ENCODE assay signal across 20 cellular contexts in the genomic region with DNA sequence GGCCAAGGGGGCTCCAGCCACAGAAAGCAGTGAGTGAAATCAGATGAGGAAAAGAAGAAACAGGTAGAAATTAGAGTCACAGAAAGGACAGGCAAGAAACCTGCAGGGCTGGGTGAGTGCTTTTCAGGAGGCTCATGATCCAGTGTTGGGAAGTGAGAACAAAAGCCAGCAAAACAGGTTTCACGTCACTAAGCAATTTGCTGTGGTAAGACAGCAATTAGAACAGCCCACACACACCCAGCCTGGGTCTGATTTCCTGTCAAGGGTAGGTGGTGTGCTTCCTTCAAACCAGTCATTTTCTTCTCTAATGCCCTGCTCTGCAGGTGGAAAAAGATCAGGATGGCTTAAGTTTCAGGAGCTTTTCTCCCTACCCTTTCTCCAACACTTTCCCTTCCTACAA. TPM values are rescaled to one million over a fixed set of nuclear protein-coding genes. Genes with fewer than 3 reads are reported as not detected.
A peak's percentile ranks its signal among the peaks of the same experiment; 100 is the strongest.
DNase-seq lines count a peak whose midpoint lies in the region; ATAC-seq, FAIRE-seq and TF ChIP-seq lines count a peak whose summit lies in the region.
"Had no signal": no experiment of that assay in that cellular context is flagged by ENCODE, and none has a peak within 500 bp of the region (broad histone marks: within the 10 kb centered on the region; RNA-seq: fewer than 3 reads in every experiment).

No MANE protein-coding gene starts in this region.

- H3K9ac ChIP-seq in HepG2 (ENCODE audit: insufficient read depth, low read depth, low read length) = no peak overlapping the region

- H3K27me3 ChIP-seq in HepG2 (ENCODE audit: control insufficient read depth in 1 of 2, insufficient read depth in 2 of 2, low read length in 2 of 2) = no peaks in the 10 kb centered on the region
- H3K27me3 ChIP-seq in right lobe of liver = no peaks in the 10 kb centered on the region
- H3K27me3 ChIP-seq: left lung had no signal

- H3K4me2 ChIP-seq in HepG2 (ENCODE audit: low read depth, low read length) = no peak overlapping the region

- H3K4me1 ChIP-seq in HepG2 (ENCODE audit: insufficient read depth, low read length) = no peaks in the 10 kb centered on the region
- no peaks in the 10 kb centered on the region for H3K4me1 ChIP-seq in right lobe of liver
- H3K4me1 ChIP-seq: Caco-2, left lung had no signal

- TF ChIP-seq EP300 in HepG2 (IDR thresholded peaks at IDR 0.05; ENCODE audit: low read depth in 2 of 2, low read length in 2 of 2) (no peak), HepG2 (CRISPR knock-in tag; IDR thresholded peaks at IDR 0.05; ENCODE audit: borderline replicate concordance) (no peak)

- H3K79me2 ChIP-seq in HepG2 (ENCODE audit: insufficient read depth, low read length) = no peaks in the 10 kb centered on the region

- H3K27ac ChIP-seq in HepG2 (ENCODE audit: extremely low read length, insufficient read depth, low read length) (no peak overlapping the region), right lobe of liver (no peak overlapping the region)
- H3K27ac ChIP-seq: left lung had no signal

- no peak for ATAC-seq in HepG2
- ATAC-seq in right lobe of liver = no peak
- no peak for ATAC-seq in HG03354 (IDR thresholded peaks at IDR 0.05; ENCODE audit: poor library complexity, severe bottlenecking, unreplicated experiment)
- ATAC-seq: activated CD4-positive, CD25-positive, alpha-beta regulatory T cell treated with anti-CD3 and anti-CD28 coated beads, Interleukin-2, amount 50 U/mL, for 24 hours; left lung; sciatic nerve had no signal

- WGBS in HepG2 (ENCODE audit: low lambda C conversion rate) = 36% methylated on average over 1 of the region's 1 CpG
- 55% methylated on average over 1 of the region's 1 CpG for WGBS in right lobe of liver (ENCODE audit: insufficient coverage, low coverage, low lambda C conversion rate, missing lambda C conversion rate)

- no peaks in the 10 kb centered on the region for H3K36me3 Mint-ChIP-seq in osteocyte (ENCODE audit: unreplicated experiment)

- no peak for FAIRE-seq in HepG2 (lab: Jason Lieb, UNC)
- FAIRE-seq: GM12891 had no signal

- H3K4me1 Mint-ChIP-seq in osteocyte (ENCODE audit: unreplicated experiment) = no peaks in the 10 kb centered on the region
- H3K4me1 Mint-ChIP-seq: central memory CD8-positive, alpha-beta T cell had no signal

- no peaks in the 10 kb centered on the region for H4K20me1 ChIP-seq in HepG2 (ENCODE audit: insufficient read depth, low read length)

- DNase-seq in HepG2 (ENCODE audit: low spot score) (no peak), right lobe of liver (no peak), NCI-H748 (lab: John Stamatoyannopoulos, UW; ENCODE audit: unreplicated experiment) (peak; percentile 67), head of caudate nucleus (peak; percentile 11 to 90 (median 61)), A172 (ENCODE audit: low spot score) (no peak), osteocyte (ENCODE audit: extremely low spot score, unreplicated experiment) (no peak)
- no peak for DNase-seq in stimulated activated CD4-positive, alpha-beta T cell treated with anti-CD3 and anti-CD28 coated beads, Interleukin-2, amount 100 ng/mL, for 24 hours
- DNase-seq: activated effector memory CD4-positive, alpha-beta T cell treated with anti-CD3 and anti-CD28 coated beads, Interleukin-2, amount 50 U/mL, for 16 hours; amygdala; Caco-2; effector memory CD4-positive, alpha-beta T cell; GDM1; left lung; MM.1S; SHP77 treated with DMSO at 0.1 percent for 48 hours had no signal

- no peak overlapping the region for H3K4me3 Mint-ChIP-seq in osteocyte (ENCODE audit: unreplicated experiment)
- H3K4me3 Mint-ChIP-seq: central memory CD8-positive, alpha-beta T cell had no signal

- TF ChIP-seq RAD21 in HepG2 (CRISPR knock-in tag; IDR thresholded peaks at IDR 0.05) = no peak

- intact Hi-C loops in HepG2 (cut with micrococcal nuclease; ENCODE audit: unreplicated experiment) (no loop called here), right lobe of liver (cut with DNase I) (no loop called here), head of caudate nucleus (cut with DNase I) (no loop called here)

- peaks cover 3% of the 10 kb centered on the region for H3K27me3 Mint-ChIP-seq in osteocyte (ENCODE audit: unreplicated experiment)

- in situ Hi-C loops in HepG2 (cut with HindIII; ENCODE audit: extremely low pct_ligation_motif_present, low pct_unique_long_range_greater_than_20kb) = no loop called here

- TF ChIP-seq CTCF in HepG2 (CRISPR knock-in tag; IDR thresholded peaks at IDR 0.05) = no peak
- TF ChIP-seq CTCF in right lobe of liver (IDR thresholded peaks at IDR 0.05) = no peak
- TF ChIP-seq CTCF in osteocyte (IDR thresholded peaks at IDR 0.05) = no peak

- TF ChIP-seq POLR2A in HepG2 (IDR thresholded peaks at IDR 0.05; ENCODE audit: insufficient read depth in 1 of 2, low read depth in 2 of 2, low read length in 2 of 2) (no peak), right lobe of liver (IDR thresholded peaks at IDR 0.05) (no peak)

- H3K36me3 ChIP-seq in HepG2 (replicated peaks in 1 of 2; ENCODE audit: control insufficient read depth in 1 of 2, insufficient read depth in 2 of 2, low read length in 2 of 2) = no peaks in the 10 kb centered on the region
- no peaks in the 10 kb centered on the region for H3K36me3 ChIP-seq in right lobe of liver
- H3K36me3 ChIP-seq: left lung had no signal

- no TSS peak for BruUV-seq in HepG2 (replicated peaks; lab: Mats Ljungman, UMichigan)

- POLR2A ChIA-PET in HepG2 (lab: Yijun Ruan, JAX) = no interaction called here

- H3K4me3 ChIP-seq in HepG2 (replicated peaks in 1 of 3; ENCODE audit: insufficient read depth in 1 of 3, low read depth in 2 of 3, low read length in 3 of 3) (no peak overlapping the region), right lobe of liver (no peak overlapping the region)
- H3K4me3 ChIP-seq: left lung had no signal

- no peak overlapping the region for H3K27ac Mint-ChIP-seq in osteocyte (ENCODE audit: unreplicated experiment)

- CTCF ChIA-PET in HepG2 (lab: Yijun Ruan, JAX; ENCODE audit: low intra/inter-chr PET ratio, low total read pairs) = no interaction called here

- H3K9me3 ChIP-seq in HepG2 (ENCODE audit: low read length) (no peaks in the 10 kb centered on the region), right lobe of liver (no peaks in the 10 kb centered on the region)
- H3K9me3 ChIP-seq: Caco-2, left lung had no signal

- H2AFZ ChIP-seq in HepG2 (ENCODE audit: low read length) = no peak overlapping the region

- H3K9me3 Mint-ChIP-seq in osteocyte (ENCODE audit: unreplicated experiment) = no peaks in the 10 kb centered on the region
- H3K9me3 Mint-ChIP-seq: central memory CD8-positive, alpha-beta T cell had no signal

RNA-seq across cellular contexts. Expression of gene XDH, which starts 52.9 kb away (rescaled TPM):
- not detected in 2 replicates for total RNA-seq in HepG2 (2016; rRNA removed; fragmentation: Illumina TruSeq; extraction: Trizol)
- not detected in 2 replicates for total RNA-seq in HepG2 (2016; cell fraction: cytosol; rRNA removed; fragmentation: Illumina TruSeq; extraction: Trizol; ENCODE audit: low read depth)
- not detected in 2 replicates for total RNA-seq in HepG2 (2016; cell fraction: insoluble cytoplasmic fraction; rRNA removed; fragmentation: Illumina TruSeq; extraction: Trizol)
- total RNA-seq in HepG2 (2016; cell fraction: membrane; rRNA removed; fragmentation: Illumina TruSeq; extraction: Trizol) = not detected in 2 replicates
- total RNA-seq in HepG2 (2016; cell fraction: nucleus; rRNA removed; fragmentation: Illumina TruSeq; extraction: Trizol) = not detected in 2 replicates
- not detected in 2 replicates for polyA plus RNA-seq in HepG2 (2011; rRNA removed)
- polyA plus RNA-seq in HepG2 (2011; cell fraction: cytosol; rRNA removed) = not detected in 2 replicates
- not detected in 2 replicates for polyA plus RNA-seq in HepG2 (2011; cell fraction: nucleus; rRNA removed)
- not detected in 2 replicates for polyA plus RNA-seq in HepG2 (2012)
- not detected in 2 replicates for polyA plus RNA-seq in HepG2 (2016; cell fraction: cytosol; fragmentation: Illumina TruSeq; extraction: Trizol; ENCODE audit: low read depth)
- not detected in 2 replicates for polyA plus RNA-seq in HepG2 (2016; cell fraction: insoluble cytoplasmic fraction; fragmentation: Illumina TruSeq; extraction: Trizol; ENCODE audit: low read depth)
- polyA plus RNA-seq in HepG2 (2016; cell fraction: membrane; fragmentation: Illumina TruSeq; extraction: Trizol; ENCODE audit: low read depth) = not detected in 2 replicates
- polyA plus RNA-seq in HepG2 (2016; cell fraction: nucleus; fragmentation: Illumina TruSeq; extraction: Trizol; ENCODE audit: insufficient read depth, low read depth) = not detected in 2 replicates
- 0.19 TPM in 1 of 2 replicates, not detected in the other for polyA minus RNA-seq in HepG2 (2011; rRNA and poly(A)+ RNA removed; ENCODE audit: low replicate concordance)
- polyA minus RNA-seq in HepG2 (2011; cell fraction: cytosol; rRNA and poly(A)+ RNA removed) = not detected in 2 replicates
- not detected in 2 replicates for polyA minus RNA-seq in HepG2 (2011; cell fraction: nucleus; rRNA and poly(A)+ RNA removed)
- total RNA-seq in right lobe of liver = 10 to 100 TPM; 26.7 to 62.0 (median 37.8) TPM
- total RNA-seq in A172 (2014; rRNA removed; shearing (Covaris generic)) = 0.19 and 0.34 TPM in 2 replicates
- total RNA-seq in osteocyte = 0.78 and 0.99 TPM in 2 replicates

Comparison
In these comparisons a context has a peak if more than half of its experiments do, and no peak if none do; other contexts are left out.
1. RNA of gene XDH, which starts 52.9 kb away (total RNA-seq): 26.7 to 62.0 TPM in right lobe of liver; 0.78 to 0.99 TPM in osteocyte, 0.19 to 0.34 TPM in A172 and not detected in HepG2; every median in the first group is over 10 times any median in the second.
2. DNase-seq: peak in NCI-H748 (single experiment) and head of caudate nucleus (42 of 42); none in HepG2 (single experiment), right lobe of liver (0 of 3), A172 (single experiment), osteocyte (single experiment) and stimulated activated CD4-positive, alpha-beta T cell treated with anti-CD3 and anti-CD28 coated beads, Interleukin-2, amount 100 ng/mL, for 24 hours (0 of 2).